ENCODE assay signal across 8 cellular contexts in genomic region chr6:15661815-15662245, GRCh38. TPM values are rescaled to one million over a fixed set of nuclear protein-coding genes. Genes with fewer than 3 reads are reported as not detected.
DNase-seq lines count a peak whose midpoint lies in the region; ATAC-seq and TF ChIP-seq lines count a peak whose summit lies in the region.

No MANE protein-coding gene starts in this region.

- H3K36me3 ChIP-seq in breast epithelium = no peaks in the 10 kb centered on the region
- H3K36me3 ChIP-seq in mucosa of descending colon (ENCODE audit: low read depth) = no peaks in the 10 kb centered on the region

- H3K9me3 ChIP-seq in breast epithelium (no peaks in the 10 kb centered on the region), mucosa of descending colon (no peaks in the 10 kb centered on the region)

- peak overlapping the region; percentile 79 for H3K27ac ChIP-seq in C4-2B
- H3K27ac ChIP-seq in breast epithelium = peak overlapping the region; percentile 84 to 90

- H3K4me3 ChIP-seq in breast epithelium = peak overlapping the region; percentile 63 to 97 (median 90)
- H3K4me3 ChIP-seq in mucosa of descending colon = peak overlapping the region; percentile 88

- no peaks in the 10 kb centered on the region for H3K27me3 ChIP-seq in breast epithelium

- no peak for ATAC-seq in mucosa of descending colon
- no peak for ATAC-seq in GM18519 (IDR thresholded peaks at IDR 0.05; ENCODE audit: low FRiP score, unreplicated experiment)

- intact Hi-C loops in breast epithelium (cut with DNase I; ENCODE audit: low total_unique reads) (no loop called here), mucosa of descending colon (cut with DNase I, micrococcal nuclease) (no loop called here)

- TF ChIP-seq CTCF in C4-2B (conservative IDR thresholded peaks at IDR 0.05) (no peak), breast epithelium (IDR thresholded peaks at IDR 0.05) (no peak), mucosa of descending colon (IDR thresholded peaks at IDR 0.05) (no peak)

- TF ChIP-seq POLR2A in breast epithelium (IDR thresholded peaks at IDR 0.05) = no peak

- peaks cover 0 to 5% of the 10 kb centered on the region in 2 donors for H3K4me1 ChIP-seq in breast epithelium
- H3K4me1 ChIP-seq in mucosa of descending colon (ENCODE audit: low read depth) = peaks cover 5% of the 10 kb centered on the region

- peak; percentile 10 for DNase-seq in HuH-7 (ENCODE audit: low spot score)
- DNase-seq in breast epithelium (ENCODE audit: low spot score in 2 of 2) = no peak
- no peak for DNase-seq in mucosa of descending colon
- DNase-seq in iPS-NIHi11 (ENCODE audit: low spot score) = no peak
- DNase-seq in hypothalamus (lab: John Stamatoyannopoulos, UW) = no peak
- no peak for DNase-seq in SIG-M5 (lab: John Stamatoyannopoulos, UW)

RNA-seq across cellular contexts. Expression of gene DTNBP1, which starts 1.0 kb away (rescaled TPM):
- total RNA-seq in breast epithelium = 10 to 100 TPM; 14.6 to 22.0 (median 19.5) TPM
- total RNA-seq in mucosa of descending colon = 10 to 100 TPM; 19.6 to 31.8 (median 25.0) TPM
